ENCODE assay signal across 29 cellular contexts in the genomic region with DNA sequence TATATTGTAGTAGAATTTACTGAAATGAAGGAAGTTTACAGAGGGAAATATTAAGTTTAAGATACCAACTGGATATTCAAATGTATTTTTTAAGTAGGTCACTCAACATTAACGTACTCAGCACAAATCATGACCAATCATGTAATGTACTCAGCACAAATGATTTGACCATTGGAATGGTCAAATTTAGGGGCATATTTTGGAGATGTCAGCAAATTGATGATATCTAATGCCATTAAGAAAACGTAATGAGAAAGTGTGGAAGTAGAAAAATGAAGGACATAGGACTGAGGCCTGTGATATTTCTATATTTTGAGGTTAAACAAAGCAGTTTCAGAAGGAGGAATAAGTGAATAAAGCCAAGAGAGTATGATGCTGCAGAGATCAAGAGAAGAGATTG.
"Had no signal": no experiment of that assay in that cellular context is flagged by ENCODE, and none has a peak within 500 bp of the region (broad histone marks: within the 10 kb centered on the region; RNA-seq: fewer than 3 reads in every experiment).

No MANE protein-coding gene starts in this region.

- FAIRE-seq: urothelium cell line had no signal

- H3K36me3 ChIP-seq: stomach, suprapubic skin, thoracic aorta, thyroid gland, tibial artery, tibial nerve, transverse colon, upper lobe of left lung, upper lobe of right lung, uterus, vagina had no signal

- H3K4me3 Mint-ChIP-seq: stimulated activated effector memory CD8-positive, alpha-beta T cell treated with anti-CD3 and anti-CD28 coated beads, Interleukin-12 subunit alpha, Interleukin-12 subunit beta, amount 100 ng/mL, for 72 hours; stimulated activated memory B cell treated with anti-CD40 and anti-IgM and Interleukin-4, amounts not matched to agents 10 μg/mL and 1 μg/mL and 100 μg/mL, for 72 hours; stimulated activated naive B cell treated with anti-CD40 and anti-IgM and Interleukin-4, amounts not matched to agents 10 μg/mL and 1 μg/mL and 100 μg/mL, for 72 hours; stimulated activated naive CD8-positive, alpha-beta T cell treated with anti-CD3 and anti-CD28 coated beads, Interleukin-15, amount 100 ng/mL, for 72 hours; stimulated activated naive CD8-positive, alpha-beta T cell treated with anti-CD3 and anti-CD28 coated beads, Interleukin-15, Interleukin-2, amounts not matched to agents 100 ng/mL and 50 ng/mL, for 24 hours; type B pancreatic cell had no signal

- H3K9me3 Mint-ChIP-seq: type B pancreatic cell had no signal

- H3K4me1 ChIP-seq: stomach, suprapubic skin, testis, thyroid gland, tibial artery, tibial nerve, transverse colon, upper lobe of left lung, upper lobe of right lung, uterus, vagina had no signal

- H3K27me3 ChIP-seq: stomach, suprapubic skin, testis, thyroid gland, tibial artery, tibial nerve, transverse colon, upper lobe of left lung, upper lobe of right lung, uterus, vagina had no signal

- ATAC-seq: stimulated activated effector memory CD8-positive, alpha-beta T cell treated with anti-CD3 and anti-CD28 coated beads, Interleukin-12 subunit alpha, Interleukin-12 subunit beta, amount 100 ng/mL, for 72 hours; stimulated activated memory B cell treated with anti-CD40 and anti-IgM and Interleukin-4, amounts not matched to agents 10 μg/mL and 1 μg/mL and 100 μg/mL, for 72 hours; stimulated activated naive B cell treated with anti-CD40 and anti-IgM and Interleukin-4, amounts not matched to agents 10 μg/mL and 1 μg/mL and 100 μg/mL, for 72 hours; stimulated activated naive CD8-positive, alpha-beta T cell treated with anti-CD3 and anti-CD28 coated beads, Interleukin-15, amount 100 ng/mL, for 72 hours; stimulated activated naive CD8-positive, alpha-beta T cell treated with anti-CD3 and anti-CD28 coated beads, Interleukin-15, Interleukin-2, amounts not matched to agents 100 U/mL and 50 U/mL, for 24 hours; upper lobe of right lung had no signal

- H3K27me3 Mint-ChIP-seq: stimulated activated memory B cell treated with anti-CD40 and anti-IgM and Interleukin-4, amounts not matched to agents 10 μg/mL and 1 μg/mL and 100 μg/mL, for 72 hours; stimulated activated naive B cell treated with anti-CD40 and anti-IgM and Interleukin-4, amounts not matched to agents 10 μg/mL and 1 μg/mL and 100 μg/mL, for 72 hours; stimulated activated naive CD8-positive, alpha-beta T cell treated with anti-CD3 and anti-CD28 coated beads, Interleukin-15, amount 100 ng/mL, for 72 hours; stimulated activated naive CD8-positive, alpha-beta T cell treated with anti-CD3 and anti-CD28 coated beads, Interleukin-15, Interleukin-2, amounts not matched to agents 100 ng/mL and 50 ng/mL, for 24 hours; type B pancreatic cell had no signal

- H3K27ac Mint-ChIP-seq: stimulated activated effector memory CD8-positive, alpha-beta T cell treated with anti-CD3 and anti-CD28 coated beads, Interleukin-12 subunit alpha, Interleukin-12 subunit beta, amount 100 ng/mL, for 72 hours; stimulated activated memory B cell treated with anti-CD40 and anti-IgM and Interleukin-4, amounts not matched to agents 10 μg/mL and 1 μg/mL and 100 μg/mL, for 72 hours; stimulated activated naive B cell treated with anti-CD40 and anti-IgM and Interleukin-4, amounts not matched to agents 10 μg/mL and 1 μg/mL and 100 μg/mL, for 72 hours; stimulated activated naive CD8-positive, alpha-beta T cell treated with anti-CD3 and anti-CD28 coated beads, Interleukin-15, amount 100 ng/mL, for 72 hours; stimulated activated naive CD8-positive, alpha-beta T cell treated with anti-CD3 and anti-CD28 coated beads, Interleukin-15, Interleukin-2, amounts not matched to agents 100 ng/mL and 50 ng/mL, for 24 hours; type B pancreatic cell had no signal

- H3K36me3 Mint-ChIP-seq: stimulated activated effector memory CD8-positive, alpha-beta T cell treated with anti-CD3 and anti-CD28 coated beads, Interleukin-12 subunit alpha, Interleukin-12 subunit beta, amount 100 ng/mL, for 72 hours; stimulated activated memory B cell treated with anti-CD40 and anti-IgM and Interleukin-4, amounts not matched to agents 10 μg/mL and 1 μg/mL and 100 μg/mL, for 72 hours; stimulated activated naive B cell treated with anti-CD40 and anti-IgM and Interleukin-4, amounts not matched to agents 10 μg/mL and 1 μg/mL and 100 μg/mL, for 72 hours; type B pancreatic cell had no signal

- H3K4me1 Mint-ChIP-seq: stimulated activated effector memory CD8-positive, alpha-beta T cell treated with anti-CD3 and anti-CD28 coated beads, Interleukin-12 subunit alpha, Interleukin-12 subunit beta, amount 100 ng/mL, for 72 hours; stimulated activated memory B cell treated with anti-CD40 and anti-IgM and Interleukin-4, amounts not matched to agents 10 μg/mL and 1 μg/mL and 100 μg/mL, for 72 hours; stimulated activated naive B cell treated with anti-CD40 and anti-IgM and Interleukin-4, amounts not matched to agents 10 μg/mL and 1 μg/mL and 100 μg/mL, for 72 hours; stimulated activated naive CD8-positive, alpha-beta T cell treated with anti-CD3 and anti-CD28 coated beads, Interleukin-15, amount 100 ng/mL, for 72 hours had no signal

- DNase-seq: stimulated activated CD4-positive, alpha-beta T cell treated with anti-CD3 and anti-CD28 coated beads, Interleukin-2, amount 100 ng/mL, for 48 hours; stimulated activated CD4-positive, alpha-beta T cell treated with anti-CD3 and anti-CD28 coated beads, Interleukin-4, amount 100 ng/mL, for 1 hour; stimulated activated CD4-positive, alpha-beta T cell treated with anti-CD3 and anti-CD28 coated beads, Interleukin-4, amount 100 ng/mL, for 24 hours; stimulated activated CD4-positive, alpha-beta T cell treated with anti-CD3 and anti-CD28 coated beads, Interleukin-4, amount 100 ng/mL, for 4 hours; stimulated activated CD8-positive, alpha-beta memory T cell treated with anti-CD3 and anti-CD28 coated beads, Interleukin-4, amount 100 ng/mL, for 48 hours; stimulated activated naive B cell treated with anti-CD40 and anti-IgM and Interleukin-4, amounts not matched to agents 10 μg/mL and 1 μg/mL and 100 μg/mL, for 72 hours; stimulated activated naive CD4-positive, alpha-beta T cell; stimulated activated naive CD4-positive, alpha-beta T cell treated with Interleukin-2 at 50 U/mL for 16 hours; stimulated activated naive CD8-positive, alpha-beta T cell treated with anti-CD3 and anti-CD28 coated beads, Interleukin-15, amount 100 ng/mL, for 72 hours; stimulated activated naive CD8-positive, alpha-beta T cell treated with anti-CD3 and anti-CD28 coated beads, Interleukin-15, Interleukin-2, amounts not matched to agents 100 U/mL and 50 U/mL, for 24 hours; stomach; substantia nigra; testis; thyroid gland; tibial artery; transverse colon; trophoblast cell; upper lobe of left lung; upper lobe of right lung; uterus had no signal

- H3K27ac ChIP-seq: stomach, suprapubic skin, testis, thoracic aorta, thyroid gland, tibial artery, tibial nerve, transverse colon, upper lobe of left lung, upper lobe of right lung, uterus, vagina had no signal

- H3K4me3 ChIP-seq: stomach, suprapubic skin, testis, thoracic aorta, thyroid gland, tibial artery, tibial nerve, transverse colon, upper lobe of left lung, upper lobe of right lung, uterus, vagina had no signal

- H3K9me3 ChIP-seq: suprapubic skin, testis, thoracic aorta, thyroid gland, tibial artery, tibial nerve, transverse colon, upper lobe of left lung, upper lobe of right lung, uterus, vagina had no signal
